ENCODE assay signal across 24 cellular contexts in the genomic region with DNA sequence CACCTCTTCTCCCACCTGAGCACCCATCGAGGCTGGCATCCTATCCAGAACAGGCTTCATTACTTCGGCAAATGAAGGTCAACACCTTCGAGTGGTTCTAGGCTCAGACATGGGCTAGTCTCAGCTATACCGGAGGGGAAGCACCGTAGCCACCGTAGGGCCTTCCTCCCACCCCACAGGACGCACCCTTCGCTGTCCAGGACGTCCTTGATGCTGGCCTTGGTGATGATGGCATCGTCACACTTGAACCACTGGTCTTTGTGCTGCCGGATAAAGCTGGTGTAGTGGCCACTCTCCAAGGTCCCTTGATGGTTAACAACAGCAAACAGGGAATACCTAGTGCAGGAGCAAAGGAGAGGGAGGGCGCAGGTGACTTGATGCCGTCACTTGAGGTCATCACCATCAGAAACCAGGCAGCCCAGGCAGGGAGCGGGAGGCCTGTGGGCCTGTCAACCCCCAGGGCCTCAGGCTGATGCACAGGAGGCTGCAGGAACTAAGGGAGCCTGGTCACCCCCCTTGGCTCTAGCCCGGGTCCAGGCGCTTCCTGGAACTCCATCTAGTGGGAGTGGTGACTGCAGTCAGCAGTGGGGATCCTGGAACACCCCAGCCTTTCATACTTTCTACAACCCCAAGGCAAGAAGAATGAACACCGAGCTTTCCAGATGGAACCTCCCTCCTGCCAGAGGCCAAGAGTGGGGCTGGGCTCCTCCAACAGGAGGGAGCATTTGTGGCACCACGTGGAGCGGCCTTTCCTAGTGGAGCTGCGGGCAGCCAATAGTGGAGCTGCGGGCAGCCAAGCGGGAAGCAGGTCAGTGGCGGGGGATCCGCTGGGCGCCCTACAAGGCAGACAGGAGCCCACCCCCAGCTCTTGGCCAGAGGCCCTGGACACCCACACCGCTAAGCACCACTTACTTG. TPM values are rescaled to one million over a fixed set of nuclear protein-coding genes. Genes with fewer than 3 reads are reported as not detected.
DNase-seq lines count a peak whose midpoint lies in the region; ATAC-seq, FAIRE-seq and TF ChIP-seq lines count a peak whose summit lies in the region.
"Had no signal": no experiment of that assay in that cellular context is flagged by ENCODE, and none has a peak within 500 bp of the region (broad histone marks: within the 10 kb centered on the region; RNA-seq: fewer than 3 reads in every experiment).

No MANE protein-coding gene starts in this region.

- no peak for TF ChIP-seq CTCF in RWPE1 (conservative IDR thresholded peaks at IDR 0.05; ENCODE audit: low read depth)
- no peak for TF ChIP-seq CTCF in gastroesophageal sphincter (IDR thresholded peaks at IDR 0.05)

- CTCF ChIA-PET in RWPE1 (lab: Yijun Ruan, JAX): interaction anchor here (2.0 kb wide), 1 partner anchor 11 kb away, joined by 11 read pairs; no protein-coding TSS in a partner anchor

- H3K4me3 ChIP-seq in gastroesophageal sphincter: no peak overlapping the region
- H3K4me3 ChIP-seq: lower lobe of right lung, prostate gland, tibial artery had no signal

- 57 to 80% methylated on average over 2 to 6 of the region's 26 CpGs for WGBS in gastroesophageal sphincter (ENCODE audit: low coverage in 1 of 2), 2 donors

- FAIRE-seq in GM12892 (lab: Jason Lieb, UNC): no peak
- FAIRE-seq: TTC549 had no signal

- intact Hi-C loops in posterior vena cava (cut with DNase I): no loop called here
- intact Hi-C loops in sciatic nerve (cut with DNase I): no loop called here

- POLR2A ChIA-PET in RWPE1 (lab: Yijun Ruan, JAX; ENCODE audit: low non-redundant PET): no interaction called here

- DNase-seq in GM12892 (ENCODE audit: insufficient read length): no peak
- DNase-seq in RWPE1 (ENCODE audit: low spot score): no peak
- DNase-seq in posterior vena cava (ENCODE audit: low spot score): peak; percentile 65
- DNase-seq in sciatic nerve (ENCODE audit: low spot score): no peak
- no peak for DNase-seq in KG1 (lab: John Stamatoyannopoulos, UW)
- DNase-seq in germinal center (ENCODE audit: low spot score): no peak
- DNase-seq in NCI-H1105 (lab: John Stamatoyannopoulos, UW): no peak
- DNase-seq: activated effector memory CD4-positive, alpha-beta T cell treated with Interleukin-2 at 50 U/mL for 16 hours; activated T-cell treated with anti-CD3 and anti-CD28 coated beads for 4 hours; DMS79; GF-D8; HCEC 1CT; Karpas-422; lower lobe of right lung; MV-4-11; NCI-H446 treated with DMSO at 0.1 percent for 48 hours; NCI-H82; SK-N-SH; stimulated activated CD4-positive, alpha-beta T cell treated with anti-CD3 and anti-CD28 coated beads, Interleukin-15, amount 100 ng/mL, for 24 hours; stimulated activated naive CD8-positive, alpha-beta T cell treated with anti-CD3 and anti-CD28 coated beads, Interleukin-15, Interleukin-2, amounts not matched to agents 100 U/mL and 50 U/mL, for 24 hours had no signal

- no peaks in the 10 kb centered on the region for H3K27me3 ChIP-seq in gastroesophageal sphincter
- H3K27me3 ChIP-seq: tibial artery had no signal

- H3K36me3 ChIP-seq in gastroesophageal sphincter: peaks cover 0 to 90% of the 10 kb centered on the region in 2 donors

- H3K4me1 ChIP-seq in gastroesophageal sphincter: peaks cover 4 to 63% (median 19%) of the 10 kb centered on the region in 3 donors

- H3K9me3 ChIP-seq in gastroesophageal sphincter: no peaks in the 10 kb centered on the region
- H3K9me3 ChIP-seq: lower lobe of right lung, prostate gland, SK-N-SH, tibial artery had no signal

- peak overlapping the region; percentile 56; the same call in 1 of the 2 replicates for H3K27ac ChIP-seq in RWPE1
- H3K27ac ChIP-seq in gastroesophageal sphincter: peak overlapping the region in 3 of 4 donors; percentile 6 to 35 (median 8)
- H3K27ac ChIP-seq: lower lobe of right lung, tibial artery had no signal

- ATAC-seq in gastroesophageal sphincter (no peak), sciatic nerve (no peak)
- ATAC-seq: lower lobe of right lung; stimulated activated naive CD8-positive, alpha-beta T cell treated with anti-CD3 and anti-CD28 coated beads, Interleukin-15, Interleukin-2, amounts not matched to agents 100 U/mL and 50 U/mL, for 24 hours had no signal

- TF ChIP-seq POLR2A in GM12892 (IDR thresholded peaks at IDR 0.05; ENCODE audit: low read depth, low read length) (peak; percentile 15; the same call in 1 of the 2 replicates), gastroesophageal sphincter (IDR thresholded peaks at IDR 0.05) (no peak)

- TF ChIP-seq EP300 in gastroesophageal sphincter (IDR thresholded peaks at IDR 0.05): no peak

RNA-seq across cellular contexts. Expression of gene USP22, which starts 38.5 kb away (rescaled TPM):
- 48.8 TPM for polyA plus RNA-seq in GM12892 (2012; ENCODE audit: missing spikeins)
- total RNA-seq in gastroesophageal sphincter (100 to 1,000 TPM; 101 to 128 (median 104) TPM), posterior vena cava (100 to 1,000 TPM; 136 to 142 TPM), sciatic nerve (186 TPM)
